In the genomic region with DNA sequence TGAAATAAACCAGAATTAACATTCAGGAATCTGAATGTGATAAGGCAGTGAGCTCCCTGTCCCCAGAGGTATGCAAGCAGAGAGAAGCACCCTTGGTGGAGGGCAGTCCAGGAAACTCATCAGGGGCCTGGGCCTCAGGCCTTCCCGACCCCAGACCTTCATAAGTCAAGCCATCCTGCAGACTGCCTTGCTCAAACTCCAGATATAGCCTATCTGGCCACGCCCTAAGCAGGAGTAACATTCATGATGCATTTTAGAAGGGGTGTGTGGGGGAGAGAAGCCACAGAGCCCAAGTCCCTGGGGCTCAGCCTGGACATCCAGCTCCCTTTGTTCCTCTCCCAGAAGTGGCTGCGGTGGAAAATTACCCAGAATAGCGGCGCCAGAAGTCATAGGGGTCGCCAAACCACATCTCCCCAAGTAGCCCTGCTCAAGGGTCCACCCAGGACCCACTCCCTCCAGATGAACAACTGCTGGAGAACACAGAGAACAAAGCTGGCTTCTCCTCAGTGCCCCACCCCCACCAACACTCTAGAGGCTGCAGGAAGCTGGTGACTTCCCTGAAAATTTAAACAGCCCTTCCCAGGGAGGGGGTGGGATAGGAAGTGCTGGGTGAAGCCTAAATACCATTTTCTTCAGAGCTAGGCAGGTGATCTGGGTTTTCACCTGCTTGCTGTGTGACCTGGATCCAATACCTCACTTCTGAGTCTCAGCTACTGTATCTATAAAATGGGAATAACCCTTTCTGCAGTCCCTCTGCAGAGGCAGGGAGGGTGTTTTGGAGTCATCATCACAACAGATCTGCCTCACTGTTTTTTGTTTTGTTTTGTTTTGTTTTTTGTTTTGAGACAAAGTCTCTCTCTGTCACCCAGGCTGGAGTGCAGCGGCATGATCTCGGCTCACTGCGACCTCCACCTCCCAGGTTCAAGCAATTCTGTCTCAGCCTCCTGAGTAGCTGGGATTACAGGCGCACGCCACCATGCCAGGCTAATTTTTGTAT, we compare ENCODE assay signal across 8 cellular contexts. TPM values are rescaled to one million over a fixed set of nuclear protein-coding genes. Genes with fewer than 3 reads are reported as not detected.
A peak's percentile ranks its signal among the peaks of the same experiment; 100 is the strongest.
DNase-seq lines count a peak whose midpoint lies in the region; ATAC-seq and TF ChIP-seq lines count a peak whose summit lies in the region.

No MANE protein-coding gene starts in this region.

- no peaks in the 10 kb centered on the region for H3K27me3 Mint-ChIP-seq in activated B cell treated with CpG ODN at 0.5 μM for 24 hours

- no peaks in the 10 kb centered on the region for H3K9me3 Mint-ChIP-seq in activated B cell treated with CpG ODN at 0.5 μM for 24 hours

- H3K36me3 ChIP-seq in heart left ventricle (no peaks in the 10 kb centered on the region), MG63 (peaks cover 15% of the 10 kb centered on the region)

- H3K27ac Mint-ChIP-seq in activated B cell treated with CpG ODN at 0.5 μM for 24 hours: no peak overlapping the region

- DNase-seq in DMS153 (lab: John Stamatoyannopoulos, UW): peak; percentile 54
- DNase-seq in LoVo (ENCODE audit: low spot score): peak; percentile 42
- no peak for DNase-seq in activated B cell treated with CpG ODN at 0.5 μM for 24 hours
- peak in 4 of 5 donors; percentile 78 to 84 (median 82) for DNase-seq in heart left ventricle
- DNase-seq in renal cortical epithelial cell (ENCODE audit: low read depth): peak; percentile 50
- no peak for DNase-seq in GM20000 (ENCODE audit: low spot score)
- DNase-seq in NK-92 treated with Interleukin-12 subunit alpha and Interleukin-12 subunit beta, amount 100 ng/mL, for 24 hours (lab: John Stamatoyannopoulos, UW): no peak
- no peak for DNase-seq in MG63

- H3K9me3 ChIP-seq in heart left ventricle: no peaks in the 10 kb centered on the region
- no peaks in the 10 kb centered on the region for H3K9me3 ChIP-seq in MG63

- H3K4me3 Mint-ChIP-seq in activated B cell treated with CpG ODN at 0.5 μM for 24 hours: peak overlapping the region; percentile 81

- CTCF ChIA-PET in activated B cell treated with CpG ODN at 0.5 μM for 24 hours (lab: Charles Lee): interaction anchor here (1.3 kb wide), 1 partner anchor 26 kb away, joined by 3 read pairs; no protein-coding TSS in a partner anchor

- WGBS in heart left ventricle, 4 donors: 48 to 54% (median 51%) methylated on average over 10 to 11 of the region's 11 CpGs

- no peaks in the 10 kb centered on the region for H3K36me3 Mint-ChIP-seq in activated B cell treated with CpG ODN at 0.5 μM for 24 hours (ENCODE audit: low read depth)

- ATAC-seq in activated B cell treated with CpG ODN at 0.5 μM for 24 hours (ENCODE audit: low read depth) (no peak), heart left ventricle (peak in 1 of 4 donors; percentile 14)

- peak overlapping the region; percentile 96 to 99 (median 98) for H3K27ac ChIP-seq in heart left ventricle

- H3K27me3 ChIP-seq in heart left ventricle: no peaks in the 10 kb centered on the region
- H3K27me3 ChIP-seq in MG63: no peaks in the 10 kb centered on the region

- H3K4me3 ChIP-seq in heart left ventricle (peak overlapping the region in 3 of 12 donors; percentile 12 to 78 (median 14)), MG63 (no peak overlapping the region)

- intact Hi-C loops in activated B cell treated with CpG ODN at 0.5 μM for 24 hours (cut with micrococcal nuclease): loop anchor here (5.0 kb wide), 2 partner anchors 851 to 1469 kb away; no protein-coding TSS in a partner anchor
- intact Hi-C loops in heart left ventricle (cut with DNase I): loop anchor here in 1 of 10 donors (2.0 kb wide), 1 partner anchor 15 kb away; no protein-coding TSS in a partner anchor

- no peak for TF ChIP-seq POLR2A in heart left ventricle (IDR thresholded peaks at IDR 0.05)

- POLR2A ChIA-PET in activated B cell treated with CpG ODN at 0.5 μM for 24 hours (lab: Charles Lee): interaction anchor here (0.6 to 2.9 kb wide), 4 partner anchors 11 to 428 kb away, joined by 3 to 9 read pairs (median 4); no protein-coding TSS in a partner anchor

- H3K4me1 ChIP-seq in heart left ventricle: peaks cover 30 to 86% (median 72%) of the 10 kb centered on the region in 12 donors

- TF ChIP-seq CTCF in activated B cell treated with CpG ODN at 0.5 μM for 24 hours (IDR thresholded peaks at IDR 0.05) (no peak), heart left ventricle (IDR thresholded peaks at IDR 0.05) (no peak), GM20000 (IDR thresholded peaks at IDR 0.05; ENCODE audit: extremely low read depth, missing control alignments) (no peak)

- peaks cover 64% of the 10 kb centered on the region for H3K4me1 Mint-ChIP-seq in activated B cell treated with CpG ODN at 0.5 μM for 24 hours

RNA-seq across cellular contexts. Expression of gene SREBF1, which starts 1.5 kb away (rescaled TPM):
- total RNA-seq in activated B cell treated with CpG ODN at 0.5 μM for 24 hours: 16.7 and 19.7 TPM in 2 replicates
- total RNA-seq in heart left ventricle: 10 to 100 TPM; 12.8 to 55.2 (median 17.8) TPM
- polyA plus RNA-seq in heart left ventricle: 10 to 100 TPM; 22.1 to 41.0 TPM
- 43.9 and 53.0 TPM in 2 replicates for total RNA-seq in renal cortical epithelial cell
- 36.0 and 59.3 TPM in 2 replicates for total RNA-seq in MG63 (2014; rRNA removed; shearing (Covaris generic); ENCODE audit: low replicate concordance)

Comparison
In these comparisons a context has a peak if more than half of its experiments do, and no peak if none do; other contexts are left out.
1. DNase-seq: peak in DMS153 (single experiment), LoVo (single experiment), heart left ventricle (4 of 5) and renal cortical epithelial cell (single experiment); none in activated B cell treated with CpG ODN at 0.5 μM for 24 hours (single experiment), GM20000 (single experiment), NK-92 treated with Interleukin-12 subunit alpha and Interleukin-12 subunit beta, amount 100 ng/mL, for 24 hours (single experiment) and MG63 (single experiment).